22 cellular contexts compared by ENCODE assay signal in the genomic region with DNA sequence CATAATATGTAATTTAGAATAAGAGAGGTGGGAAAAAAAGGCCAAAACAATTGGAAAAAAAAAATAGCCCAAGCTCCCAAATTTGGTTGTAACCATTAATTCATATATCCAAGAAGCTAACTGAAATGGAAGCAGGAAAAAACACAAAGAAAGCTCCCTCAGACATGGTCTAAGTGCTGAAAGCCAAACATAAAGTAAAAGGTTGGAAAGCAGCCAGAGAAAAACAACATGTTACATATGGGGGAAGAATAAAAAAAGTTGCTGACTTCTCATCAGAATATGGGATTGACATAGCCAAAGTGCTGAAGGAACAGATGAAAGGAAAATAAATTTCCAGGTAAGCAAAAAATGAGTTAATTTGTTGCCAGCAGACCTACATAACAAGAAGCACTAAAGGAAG.
"Had no signal": no experiment of that assay in that cellular context is flagged by ENCODE, and none has a peak within 500 bp of the region (broad histone marks: within the 10 kb centered on the region; RNA-seq: fewer than 3 reads in every experiment).

No MANE protein-coding gene starts in this region.

- H3K4me3 ChIP-seq: colonic mucosa, dorsolateral prefrontal cortex, gastrocnemius medialis, heart right ventricle, left ventricle myocardium inferior, lower lobe of right lung, psoas muscle, right lobe of liver, testis, tibial nerve, upper lobe of right lung, vagina had no signal

- H3K36me3 ChIP-seq: colonic mucosa, gastrocnemius medialis, lower lobe of right lung, right lobe of liver, vagina had no signal

- H3K4me1 ChIP-seq: colonic mucosa, gastrocnemius medialis, lower lobe of right lung, psoas muscle, testis, tibial nerve, upper lobe of right lung had no signal

- DNase-seq: colonic mucosa; dorsolateral prefrontal cortex; effector CD8-positive, alpha-beta T cell; gastrocnemius medialis; heart right ventricle; islet precursor cell; left ventricle myocardium inferior; lower lobe of right lung; mesenchymal stem cell; naive B cell; psoas muscle; retina; right lobe of liver; stimulated activated CD4-positive, alpha-beta T cell treated with anti-CD3 and anti-CD28 coated beads, Interleukin-4, amount 100 ng/mL, for 1 hour; stimulated activated CD8-positive, alpha-beta memory T cell treated with anti-CD3 and anti-CD28 coated beads, Interleukin-4, amount 100 ng/mL, for 48 hours; stimulated activated naive CD8-positive, alpha-beta T cell treated with anti-CD3 and anti-CD28 coated beads, Interleukin-15, Interleukin-2, amounts not matched to agents 100 U/mL and 50 U/mL, for 24 hours; testis; upper lobe of right lung had no signal

- H3K27me3 ChIP-seq: colonic mucosa, dorsolateral prefrontal cortex, gastrocnemius medialis, heart right ventricle, right lobe of liver, testis, tibial nerve, upper lobe of right lung, vagina had no signal

- H3K9me3 ChIP-seq: colonic mucosa, gastrocnemius medialis, right lobe of liver, testis had no signal

- H3K27ac ChIP-seq: colonic mucosa, dorsolateral prefrontal cortex, gastrocnemius medialis, heart right ventricle, left ventricle myocardium inferior, lower lobe of right lung, psoas muscle, right lobe of liver, testis, tibial nerve, upper lobe of right lung, vagina had no signal

- ATAC-seq: esophagus mucosa; gastrocnemius medialis; heart right ventricle; lower lobe of right lung; psoas muscle; stimulated activated effector memory CD8-positive, alpha-beta T cell treated with anti-CD3 and anti-CD28 coated beads, Interleukin-12 subunit alpha, Interleukin-12 subunit beta, amount 100 ng/mL, for 72 hours; stimulated activated naive CD8-positive, alpha-beta T cell treated with anti-CD3 and anti-CD28 coated beads, Interleukin-15, Interleukin-2, amounts not matched to agents 100 U/mL and 50 U/mL, for 24 hours; upper lobe of right lung had no signal
